Comparison of ENCODE assay signal across 8 cellular contexts in genomic region chr19:7522072-7522922, GRCh38. TPM values are rescaled to one million over a fixed set of nuclear protein-coding genes. Genes with fewer than 3 reads are reported as not detected.
DNase-seq lines count a peak whose midpoint lies in the region; ATAC-seq, FAIRE-seq and TF ChIP-seq lines count a peak whose summit lies in the region.

Gene MCOLN1 (plus strand): TSS chr19:7522624. CDS start chr19:7522751, 127 bp downstream.

- peak within 1 kb of the TSS; percentile 66 to 72 for H3K9ac ChIP-seq in mucosa of rectum (ENCODE audit: low read depth in 1 of 2, low read length in 2 of 2)

- no peaks in the 10 kb centered on the region for H3K27me3 ChIP-seq in mucosa of rectum (ENCODE audit: control insufficient read depth in 2 of 2, insufficient read depth in 2 of 2, low read length in 2 of 2)

- peaks cover 16 to 20% of the 10 kb centered on the region in 2 donors for H3K4me1 ChIP-seq in mucosa of rectum (ENCODE audit: control insufficient read depth in 2 of 2, insufficient read depth in 2 of 2, low read length in 2 of 2)

- peaks cover 2 to 15% of the 10 kb centered on the region in 2 donors for H3K36me3 ChIP-seq in mucosa of rectum (ENCODE audit: control insufficient read depth in 2 of 2, insufficient read depth in 2 of 2, low read length in 2 of 2)

- no peaks in the 10 kb centered on the region for H3K27me3 Mint-ChIP-seq in IgD-negative memory B cell

- TF ChIP-seq CTCF in D721Med (IDR thresholded peaks at IDR 0.05; ENCODE audit: insufficient read depth, missing control alignments): no peak

- peak within 1 kb of the TSS; percentile 78 to 90 (median 83) for H3K4me3 Mint-ChIP-seq in IgD-negative memory B cell

- no peak within 1 kb of the TSS for H3K27ac ChIP-seq in epithelial cell of prostate
- peak within 1 kb of the TSS; percentile 61 to 70 for H3K27ac ChIP-seq in mucosa of rectum (ENCODE audit: low read depth in 2 of 2, low read length in 2 of 2)

- H3K36me3 Mint-ChIP-seq in IgD-negative memory B cell: peaks cover 2% of the 10 kb centered on the region

- peak within 1 kb of the TSS; percentile 76 to 83 for H3K4me3 ChIP-seq in mucosa of rectum (ENCODE audit: low read length in 2 of 2)

- no peaks in the 10 kb centered on the region for H3K9me3 Mint-ChIP-seq in IgD-negative memory B cell

- no peaks in the 10 kb centered on the region for H3K9me3 ChIP-seq in mucosa of rectum (ENCODE audit: control insufficient read depth in 2 of 2, low read length in 2 of 2)

- DNase-seq in D721Med (ENCODE audit: insufficient read length, low spot score) (peak; percentile 100), OCI-M1 (lab: John Stamatoyannopoulos, UW) (peak; percentile 97), activated T-cell treated with anti-CD3 and anti-CD28 coated beads for 4 hours (peak; percentile 99), epithelial cell of prostate (ENCODE audit: low read depth, low spot score) (peak; percentile 66)
- DNase-seq in stimulated activated CD8-positive, alpha-beta memory T cell treated with anti-CD3 and anti-CD28 coated beads, Interleukin-4, amount 100 ng/mL, for 48 hours: peak; percentile 100

- peak; percentile 67 for ATAC-seq in GM21528 (IDR thresholded peaks at IDR 0.05; ENCODE audit: low FRiP score, unreplicated experiment)

- peak within 1 kb of the TSS; percentile 59 to 94 (median 76) for H3K27ac Mint-ChIP-seq in IgD-negative memory B cell

- FAIRE-seq in D721Med (lab: Jason Lieb, UNC): no peak

- H3K4me1 Mint-ChIP-seq in IgD-negative memory B cell: peaks cover 6 to 8% (median 7%) of the 10 kb centered on the region in 3 donors

RNA-seq across cellular contexts. Expression of gene MCOLN1, which starts in this region (rescaled TPM):
- polyA plus RNA-seq in IgD-negative memory B cell: 5.2 TPM
